ENCODE assay signal across 20 cellular contexts in the genomic region with DNA sequence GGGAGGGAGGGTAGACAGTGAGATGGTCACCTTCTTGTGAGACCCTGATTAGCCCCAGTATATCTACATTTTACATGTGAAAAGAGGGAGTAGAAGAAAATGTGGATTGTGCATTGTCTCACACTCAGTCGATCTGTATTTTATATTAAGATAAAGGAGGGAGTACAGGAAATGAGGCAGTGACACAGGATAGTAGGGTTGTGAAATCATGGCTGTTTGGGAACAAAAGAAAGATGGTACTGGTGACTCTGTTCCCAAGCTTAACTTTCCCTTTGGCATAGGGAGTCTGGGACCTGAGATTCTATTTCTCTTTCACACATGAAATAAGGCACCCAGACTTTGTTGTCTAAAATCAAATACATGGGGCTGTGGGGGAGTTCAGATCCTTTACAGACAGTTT.
DNase-seq lines count a peak whose midpoint lies in the region; ATAC-seq and TF ChIP-seq lines count a peak whose summit lies in the region.
"Had no signal": no experiment of that assay in that cellular context is flagged by ENCODE, and none has a peak within 500 bp of the region (broad histone marks: within the 10 kb centered on the region; RNA-seq: fewer than 3 reads in every experiment).

No MANE protein-coding gene starts in this region.

- TF ChIP-seq CTCF in cardiac fibroblast (IDR thresholded peaks at IDR 0.05; ENCODE audit: low read depth, low read length) (no peak), fibroblast of pulmonary artery (IDR thresholded peaks at IDR 0.05; ENCODE audit: low read length, missing control alignments) (no peak)

- peak; percentile 51 for DNase-seq in HT1080 (ENCODE audit: low read depth)
- peak; percentile 11 to 40 for DNase-seq in cardiac fibroblast (ENCODE audit: low read depth in 2 of 2)
- DNase-seq in fibroblast of pulmonary artery (ENCODE audit: low read depth) = peak; percentile 38
- DNase-seq in germinal center (ENCODE audit: low spot score) = no peak
- DNase-seq in NCI-H1436 treated with DMSO at 0.1 percent for 48 hours (lab: John Stamatoyannopoulos, UW) = no peak
- DNase-seq: CD8-positive, alpha-beta T cell; DMS79 treated with DMSO at 0.1 percent for 48 hours; GM23248; NCI-H1092; NCI-H1417 treated with DMSO at 0.1 percent for 48 hours; NCI-H187 treated with DMSO at 0.1 percent for 48 hours; NCI-H524; NCI-H748 treated with DMSO at 0.1 percent for 48 hours; Right ventricle myocardium superior; T-cell had no signal

- H3K9me3 Mint-ChIP-seq in stimulated activated memory B cell treated with anti-CD40 and anti-IgM and Interleukin-4, amounts not matched to agents 10 μg/mL and 1 μg/mL and 100 μg/mL, for 72 hours = no peaks in the 10 kb centered on the region

- H3K4me1 Mint-ChIP-seq in stimulated activated memory B cell treated with anti-CD40 and anti-IgM and Interleukin-4, amounts not matched to agents 10 μg/mL and 1 μg/mL and 100 μg/mL, for 72 hours = no peaks in the 10 kb centered on the region
- H3K4me1 Mint-ChIP-seq: B cell, T-cell had no signal

- no peak overlapping the region for H3K4me3 Mint-ChIP-seq in stimulated activated memory B cell treated with anti-CD40 and anti-IgM and Interleukin-4, amounts not matched to agents 10 μg/mL and 1 μg/mL and 100 μg/mL, for 72 hours
- H3K4me3 Mint-ChIP-seq: B cell; CD8-positive, alpha-beta T cell; T-cell had no signal

- H3K27me3 Mint-ChIP-seq in stimulated activated memory B cell treated with anti-CD40 and anti-IgM and Interleukin-4, amounts not matched to agents 10 μg/mL and 1 μg/mL and 100 μg/mL, for 72 hours = no peaks in the 10 kb centered on the region
- H3K27me3 Mint-ChIP-seq: B cell, T-cell had no signal

- no peak for ATAC-seq in stimulated activated memory B cell treated with anti-CD40 and anti-IgM and Interleukin-4, amounts not matched to agents 10 μg/mL and 1 μg/mL and 100 μg/mL, for 72 hours
- ATAC-seq in GM19452 (IDR thresholded peaks at IDR 0.05; ENCODE audit: unreplicated experiment) = no peak
- ATAC-seq: CD8-positive, alpha-beta T cell; T-cell had no signal

- no peak overlapping the region for H3K27ac Mint-ChIP-seq in stimulated activated memory B cell treated with anti-CD40 and anti-IgM and Interleukin-4, amounts not matched to agents 10 μg/mL and 1 μg/mL and 100 μg/mL, for 72 hours
- H3K27ac Mint-ChIP-seq: B cell; CD8-positive, alpha-beta T cell; T-cell had no signal

- H3K4me3 ChIP-seq in cardiac fibroblast (replicated peaks in 1 of 2; ENCODE audit: low read depth in 2 of 2, low read length in 2 of 2) = no peak overlapping the region
- no peak overlapping the region for H3K4me3 ChIP-seq in fibroblast of pulmonary artery (replicated peaks; ENCODE audit: low read depth, low read length)
- H3K4me3 ChIP-seq: GM23248, HAP-1, SJSA1 had no signal

- H3K36me3 Mint-ChIP-seq in stimulated activated memory B cell treated with anti-CD40 and anti-IgM and Interleukin-4, amounts not matched to agents 10 μg/mL and 1 μg/mL and 100 μg/mL, for 72 hours = peaks cover 43% of the 10 kb centered on the region

Comparison
In these comparisons a context has a peak if more than half of its experiments do, and no peak if none do; other contexts are left out.
1. DNase-seq: peak in HT1080 (single experiment), cardiac fibroblast (2 of 2) and fibroblast of pulmonary artery (single experiment); none in germinal center (single experiment) and NCI-H1436 treated with DMSO at 0.1 percent for 48 hours (single experiment).